ENCODE assay signal across 35 cellular contexts in the genomic region with DNA sequence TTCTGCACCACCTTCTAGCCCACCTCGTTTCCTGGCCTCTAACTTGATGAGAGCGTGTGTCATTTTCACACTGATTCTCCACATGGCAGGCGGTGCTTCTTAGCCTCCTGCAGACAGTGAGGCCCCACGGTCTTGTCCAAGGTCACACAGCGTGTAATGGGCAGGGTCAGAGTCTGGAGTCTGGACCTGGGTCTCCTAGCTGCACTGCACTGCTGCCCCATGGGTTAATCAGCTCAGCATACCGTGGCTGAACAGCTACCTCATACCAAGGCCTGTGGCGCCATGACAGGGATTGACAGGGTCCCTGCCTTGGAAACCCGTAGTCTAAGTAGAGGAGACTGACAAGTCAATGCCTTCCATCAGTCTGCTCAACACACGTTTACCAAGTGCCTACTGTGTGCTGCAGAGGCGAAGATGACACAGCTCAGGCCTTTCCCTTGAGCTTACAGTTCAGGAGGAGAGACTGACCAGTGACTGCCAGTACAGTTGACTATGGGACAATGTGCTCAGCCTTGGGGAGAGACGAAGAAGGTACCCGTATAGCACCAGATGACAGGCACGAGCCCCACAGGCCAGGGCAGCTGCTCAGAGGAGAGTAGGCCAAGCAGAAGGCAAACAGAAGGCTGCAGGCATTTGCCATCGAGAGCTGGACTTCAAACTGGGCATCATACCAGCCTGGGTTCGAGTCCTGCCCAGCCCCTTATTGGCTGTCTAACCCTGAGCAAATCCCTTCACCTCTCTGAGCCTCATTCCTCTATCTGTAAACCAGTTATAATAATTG. TPM values are rescaled to one million over a fixed set of nuclear protein-coding genes. Genes with fewer than 3 reads are reported as not detected.
"Had no signal": no experiment of that assay in that cellular context is flagged by ENCODE, and none has a peak within 500 bp of the region (broad histone marks: within the 10 kb centered on the region; RNA-seq: fewer than 3 reads in every experiment).

No MANE protein-coding gene starts in this region.

- DNase-seq: activated CD4-positive, alpha-beta T cell treated with anti-CD3 and anti-CD28 coated beads for 1 hour; activated CD4-positive, alpha-beta T cell treated with anti-CD3 and anti-CD28 coated beads for 48 hours; activated CD4-positive, CD25-positive, alpha-beta regulatory T cell; activated CD8-positive, alpha-beta T cell treated with anti-CD3 and anti-CD28 coated beads for 36 hours; activated gamma-delta T cell treated with Interleukin-2 at 50 U/mL for 16 hours; activated naive CD4-positive, alpha-beta T cell treated with anti-CD3 and anti-CD28 coated beads for 36 hours; activated T-cell treated with anti-CD3 and anti-CD28 coated beads, Interleukin-2, amount 50 U/mL, for 1 hour; activated T-cell treated with anti-CD3 and anti-CD28 coated beads, Interleukin-2, amount 50 U/mL, for 72 hours; adrenal gland; Kasumi-1; KG1; MG63; NCI-H1048; NCI-H1105 treated with DMSO at 0.1 percent for 48 hours; NCI-H1436; NCI-H1694; NCI-H1930; NCI-H2081 treated with DMSO at 0.1 percent for 48 hours; NCI-H345; NCI-H524 treated with DMSO at 0.1 percent for 48 hours; PC-3; RPMI8226; SHP77; SJCRH30; T1000; WERI-Rb-1 had no signal

- H3K4me1 ChIP-seq: adrenal gland, SJCRH30 had no signal

- H3K4me3 ChIP-seq: adrenal gland, MG63, Peyer's patch, SJCRH30, SK-N-MC had no signal

- FAIRE-seq: astrocyte had no signal

- H3K36me3 ChIP-seq: adrenal gland, MG63, SJCRH30, WERI-Rb-1 had no signal

- H3K27ac ChIP-seq: adrenal gland, Peyer's patch, SJCRH30, SK-N-MC, WERI-Rb-1 had no signal

- H3K27me3 ChIP-seq: MG63, Peyer's patch had no signal

- ATAC-seq: activated CD8-positive, alpha-beta T cell treated with anti-CD3 and anti-CD28 coated beads for 36 hours; activated naive CD4-positive, alpha-beta T cell treated with anti-CD3 and anti-CD28 coated beads, Interleukin-2, amount 50 U/mL, for 72 hours; activated T-cell treated with anti-CD3 and anti-CD28 coated beads, Interleukin-2, amount 50 U/mL, for 72 hours; activated T-helper 17 cell treated with anti-CD3 and anti-CD28 coated beads, Interleukin-2, amount 50 U/mL, for 72 hours; PC-3 had no signal

- H3K9me3 ChIP-seq: adrenal gland, MG63, Peyer's patch, SJCRH30 had no signal

RNA-seq across cellular contexts. Expression of a gene that starts 5.5 kb away (rescaled TPM):
- total RNA-seq: activated CD8-positive, alpha-beta memory T cell treated with anti-CD3 and anti-CD28 coated beads for 36 hours; activated CD8-positive, alpha-beta T cell treated with anti-CD3 and anti-CD28 coated beads for 36 hours; activated naive CD4-positive, alpha-beta T cell treated with anti-CD3 and anti-CD28 coated beads for 36 hours; activated naive CD4-positive, alpha-beta T cell treated with anti-CD3 and anti-CD28 coated beads, Interleukin-2, amount 50 U/mL, for 72 hours; activated T-cell treated with anti-CD3 and anti-CD28 coated beads, Interleukin-2, amount 50 U/mL, for 72 hours; activated T-helper 17 cell treated with anti-CD3 and anti-CD28 coated beads, Interleukin-2, amount 50 U/mL, for 72 hours; NCI-H460; T-helper 1 cell treated with Interleukin-12 subunit alpha and Interleukin-12 subunit beta and Interleukin-4 antibody, amounts not matched to agents 30 ng/mL and 1 ng/mL, for 36 hours had no signal

RNA-seq across cellular contexts. Expression of a gene that starts 46.1 kb away (rescaled TPM):
- total RNA-seq: activated CD8-positive, alpha-beta memory T cell treated with anti-CD3 and anti-CD28 coated beads for 36 hours; activated CD8-positive, alpha-beta T cell treated with anti-CD3 and anti-CD28 coated beads for 36 hours; activated naive CD4-positive, alpha-beta T cell treated with anti-CD3 and anti-CD28 coated beads for 36 hours; activated T-cell treated with anti-CD3 and anti-CD28 coated beads, Interleukin-2, amount 50 U/mL, for 72 hours; adrenal gland; astrocyte; NCI-H460; PC-3; Peyer's patch; SJCRH30; T-helper 1 cell treated with Interleukin-12 subunit alpha and Interleukin-12 subunit beta and Interleukin-4 antibody, amounts not matched to agents 30 ng/mL and 1 ng/mL, for 36 hours; T-helper 2 cell treated with Interferon-gamma antibody and Interleukin-4, amounts not matched to agents 100 ng/mL and 5 ng/mL, for 36 hours had no signal
